Comparison of ENCODE assay signal across 8 cellular contexts in the genomic region with DNA sequence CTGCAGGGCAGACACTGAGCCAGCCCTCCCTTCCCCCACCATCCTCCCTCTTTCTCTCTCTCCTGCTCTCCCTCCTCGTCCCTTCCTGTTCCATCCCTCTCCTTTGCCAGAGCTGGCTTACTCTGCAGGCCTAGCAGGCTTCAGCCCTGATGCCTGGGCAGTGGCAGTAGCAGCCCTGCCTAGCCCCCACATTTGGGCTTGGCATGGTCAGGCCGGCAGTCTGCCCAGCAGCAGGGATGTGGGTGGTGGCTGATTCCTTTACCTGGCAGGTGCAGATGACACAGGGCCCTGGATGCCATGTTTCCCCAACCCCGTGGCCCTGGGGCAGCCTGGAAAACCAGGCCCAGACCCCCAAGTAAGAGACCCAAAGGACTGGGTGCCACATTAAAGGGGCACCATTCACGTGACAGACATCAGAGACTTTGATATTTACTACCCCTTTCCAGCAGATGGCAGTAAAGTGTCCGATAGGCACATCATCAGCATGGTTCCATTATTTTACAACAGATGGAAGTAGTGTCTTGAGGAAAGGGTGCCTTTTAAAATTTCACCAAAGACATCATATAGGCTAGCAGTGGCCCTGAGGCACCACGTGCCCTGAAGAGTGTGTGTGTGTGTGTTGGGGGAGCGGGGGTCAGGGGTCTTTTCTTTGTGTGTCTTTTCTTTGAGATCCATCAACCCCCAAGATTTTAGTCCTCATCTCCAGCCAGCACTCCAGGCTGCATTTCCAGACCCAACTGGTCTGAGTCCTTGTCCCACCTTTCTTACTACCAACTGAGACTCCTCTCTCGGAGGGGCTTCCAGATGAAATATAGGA. TPM values are rescaled to one million over a fixed set of nuclear protein-coding genes. Genes with fewer than 3 reads are reported as not detected.
DNase-seq lines count a peak whose midpoint lies in the region; ATAC-seq and TF ChIP-seq lines count a peak whose summit lies in the region.

No MANE protein-coding gene starts in this region.

- no peaks in the 10 kb centered on the region for H3K36me3 ChIP-seq in GM06990 (ENCODE audit: control insufficient read depth, insufficient read depth, low read length)
- H3K36me3 ChIP-seq in RWPE2 (ENCODE audit: low read depth): no peaks in the 10 kb centered on the region
- no peaks in the 10 kb centered on the region for H3K36me3 ChIP-seq in mucosa of descending colon (ENCODE audit: low read depth)

- H3K27ac Mint-ChIP-seq in endothelial cell (ENCODE audit: unreplicated experiment): no peak overlapping the region

- H3K27me3 ChIP-seq in GM06990 (replicated peaks; ENCODE audit: control insufficient read depth, insufficient read depth, low read length) (no peaks in the 10 kb centered on the region), RWPE2 (ENCODE audit: insufficient read depth, poor library complexity, severe bottlenecking) (no peaks in the 10 kb centered on the region)

- peak; percentile 4 for DNase-seq in AG09319 (ENCODE audit: extremely low read depth, low read depth)
- DNase-seq in GM06990 (ENCODE audit: extremely low read depth, insufficient read length): peak; percentile 45
- DNase-seq in KG1 (lab: John Stamatoyannopoulos, UW): peak; percentile 1
- peak; percentile 27 for DNase-seq in RWPE2 (ENCODE audit: low spot score)
- DNase-seq in endothelial cell (ENCODE audit: low spot score): no peak
- DNase-seq in mucosa of descending colon: peak in 1 of 3 donors; percentile 53

- H3K4me3 ChIP-seq in GM06990 (replicated peaks; ENCODE audit: low read depth, low read length): no peak overlapping the region
- H3K4me3 ChIP-seq in RWPE2 (ENCODE audit: severe bottlenecking): no peak overlapping the region
- H3K4me3 ChIP-seq in mucosa of descending colon: no peak overlapping the region

- H3K27me3 Mint-ChIP-seq in endothelial cell (ENCODE audit: unreplicated experiment): peaks cover 7% of the 10 kb centered on the region

- no peaks in the 10 kb centered on the region for H3K9me3 Mint-ChIP-seq in endothelial cell (ENCODE audit: unreplicated experiment)

- peaks cover 4% of the 10 kb centered on the region for H3K36me3 Mint-ChIP-seq in endothelial cell (ENCODE audit: low read depth, unreplicated experiment)

- intact Hi-C loops in mucosa of descending colon (cut with DNase I, micrococcal nuclease): loop anchor here (5.0 to 10.0 kb wide), 2 partner anchors 188 to 190 kb away; no protein-coding TSS in a partner anchor

- H3K4me1 Mint-ChIP-seq in endothelial cell (ENCODE audit: unreplicated experiment): peaks cover 2% of the 10 kb centered on the region

- TF ChIP-seq CTCF in AG09319 (IDR thresholded peaks at IDR 0.05; ENCODE audit: low read depth, low read length) (peak; percentile 51), GM06990 (IDR thresholded peaks at IDR 0.05; ENCODE audit: insufficient read depth, low read length, poor library complexity, severe bottlenecking) (peak; percentile 67), RWPE2 (IDR thresholded peaks at IDR 0.05; ENCODE audit: poor library complexity, severe bottlenecking) (peak; percentile 78), endothelial cell (IDR thresholded peaks at IDR 0.05; ENCODE audit: unreplicated experiment) (peak; percentile 5), mucosa of descending colon (IDR thresholded peaks at IDR 0.05) (peak; percentile 48)

- peak; percentile 51; the same call in 2 of the 3 replicates for ATAC-seq in RWPE2 (ENCODE audit: low read depth)
- ATAC-seq in mucosa of descending colon: peak; percentile 70
- ATAC-seq in GM19328 (IDR thresholded peaks at IDR 0.05; ENCODE audit: unreplicated experiment): no peak
- no peak for ATAC-seq in GM21717 (IDR thresholded peaks at IDR 0.05; ENCODE audit: unreplicated experiment)

- H3K27ac ChIP-seq in RWPE2 (ENCODE audit: poor library complexity, severe bottlenecking): no peak overlapping the region

- H3K4me1 ChIP-seq in RWPE2 (ENCODE audit: insufficient read depth, poor library complexity, severe bottlenecking): peaks cover 4% of the 10 kb centered on the region
- H3K4me1 ChIP-seq in mucosa of descending colon (ENCODE audit: low read depth): peaks cover 3% of the 10 kb centered on the region

- no peak overlapping the region for H3K4me3 Mint-ChIP-seq in endothelial cell (ENCODE audit: unreplicated experiment)

- no peaks in the 10 kb centered on the region for H3K9me3 ChIP-seq in RWPE2 (ENCODE audit: severe bottlenecking)
- no peaks in the 10 kb centered on the region for H3K9me3 ChIP-seq in mucosa of descending colon

RNA-seq across cellular contexts. Expression of a gene that starts 5.9 kb away (rescaled TPM):
- total RNA-seq in endothelial cell (ENCODE audit: unreplicated experiment): 4.3 TPM
- 1 to 10 TPM in 2 of 3 donors, under 1 TPM in 1; 0.47 to 1.7 (median 1.4) TPM for total RNA-seq in mucosa of descending colon

RNA-seq across cellular contexts. Expression of a gene that starts 33.1 kb away (rescaled TPM):
- total RNA-seq in endothelial cell (ENCODE audit: unreplicated experiment) (3.9 TPM), mucosa of descending colon (10 to 100 TPM in 1 of 3 donors, 1 to 10 TPM in 2; 6.9 to 10.1 (median 9.0) TPM)

RNA-seq across cellular contexts. Expression of a gene that starts 41.9 kb away (rescaled TPM):
- 132 TPM for total RNA-seq in endothelial cell (ENCODE audit: unreplicated experiment)
- 10 to 100 TPM; 55.6 to 85.5 (median 82.4) TPM for total RNA-seq in mucosa of descending colon

Comparison
In these comparisons a context has a peak if more than half of its experiments do, and no peak if none do; other contexts are left out.
1. CTCF ChIP-seq: peak in every context shown above with its lines; median percentile 78 in RWPE2; 67 in GM06990; 51 in AG09319; 48 in mucosa of descending colon; 5 in endothelial cell.
2. ATAC-seq: peak in RWPE2 (single experiment) and mucosa of descending colon (single experiment); none in GM19328 (single experiment) and GM21717 (single experiment).